ENCODE assay signal across 21 cellular contexts in genomic region chr1:14738235-14738634, GRCh38.
DNase-seq lines count a peak whose midpoint lies in the region; ATAC-seq, FAIRE-seq and TF ChIP-seq lines count a peak whose summit lies in the region.
"Had no signal": no experiment of that assay in that cellular context is flagged by ENCODE, and none has a peak within 500 bp of the region (broad histone marks: within the 10 kb centered on the region; RNA-seq: fewer than 3 reads in every experiment).

No MANE protein-coding gene starts in this region.

- no peak for FAIRE-seq in small intestine (lab: Jason Lieb, UNC)
- FAIRE-seq: GM12878, H54 had no signal

- intact Hi-C loops in left cardiac atrium (cut with DNase I) = loop anchor here in 1 of 2 donors (10.0 kb wide), 1 partner anchor 623 kb away; no protein-coding TSS in a partner anchor

- peaks cover 4% of the 10 kb centered on the region; the same call in 1 of the 2 replicates for H3F3A ChIP-seq in GM23338 (replicated peaks; ENCODE audit: low read depth)

- H3K27me3 ChIP-seq in small intestine (ENCODE audit: control insufficient read depth in 2 of 2, insufficient read depth in 2 of 2, low read length in 2 of 2) = no peaks in the 10 kb centered on the region
- peaks cover 26% of the 10 kb centered on the region for H3K27me3 ChIP-seq in GM23338 (ENCODE audit: insufficient read depth)

- H3K4me3 Mint-ChIP-seq in GM23338 = no peak overlapping the region
- H3K4me3 Mint-ChIP-seq: activated CD8-positive, alpha-beta memory T cell treated with anti-CD3 and anti-CD28 coated beads, Interleukin-2, amount 10 ng/mL, durations not matched to agents 7 days and 5 days; brain; CD14-positive monocyte had no signal

- no peaks in the 10 kb centered on the region for H3K36me3 Mint-ChIP-seq in GM23338 (ENCODE audit: low read depth)
- H3K36me3 Mint-ChIP-seq: activated CD8-positive, alpha-beta memory T cell treated with anti-CD3 and anti-CD28 coated beads, Interleukin-2, amount 10 ng/mL, durations not matched to agents 7 days and 5 days; brain; CD14-positive monocyte had no signal

- H3K4me1 ChIP-seq in small intestine (ENCODE audit: control insufficient read depth in 2 of 2, insufficient read depth in 1 of 2, low read depth in 1 of 2, low read length in 1 of 2) = no peaks in the 10 kb centered on the region
- peaks cover 51% of the 10 kb centered on the region for H3K4me1 ChIP-seq in GM23338 (ENCODE audit: insufficient read depth)
- H3K4me1 ChIP-seq: tibial artery had no signal

- H3K9me2 ChIP-seq in GM23338 (ENCODE audit: insufficient read depth) = no peaks in the 10 kb centered on the region

- H3K27ac Mint-ChIP-seq in GM23338 = no peak overlapping the region
- H3K27ac Mint-ChIP-seq: activated CD8-positive, alpha-beta memory T cell treated with anti-CD3 and anti-CD28 coated beads, Interleukin-2, amount 10 ng/mL, durations not matched to agents 7 days and 5 days; CD14-positive monocyte had no signal

- ATAC-seq in GM23338 (no peak), left cardiac atrium (no peak)
- ATAC-seq: activated CD4-positive, CD25-positive, alpha-beta regulatory T cell treated with anti-CD3 and anti-CD28 coated beads, Interleukin-2, amount 50 U/mL, for 24 hours; activated CD8-positive, alpha-beta memory T cell treated with anti-CD3 and anti-CD28 coated beads, Interleukin-2, amount 10 ng/mL, durations not matched to agents 7 days and 5 days; GM12878; heart right ventricle had no signal

- peak; percentile 24 for DNase-seq in NCI-H128 (lab: John Stamatoyannopoulos, UW; ENCODE audit: unreplicated experiment)
- peak; percentile 67 for DNase-seq in NCI-H510A (lab: John Stamatoyannopoulos, UW)
- peak; percentile 50 for DNase-seq in astrocyte of the hippocampus (ENCODE audit: low read depth, low spot score)
- DNase-seq in small intestine = peak; percentile 16
- DNase-seq in GM23338 (ENCODE audit: low spot score) = no peak
- DNase-seq in left cardiac atrium = no peak
- DNase-seq in NCI-H526 treated with DMSO at 0.1 percent for 48 hours (lab: John Stamatoyannopoulos, UW) = no peak
- DNase-seq: activated CD8-positive, alpha-beta memory T cell treated with anti-CD3 and anti-CD28 coated beads, Interleukin-2, amount 10 ng/mL, durations not matched to agents 7 days and 5 days; activated gamma-delta T cell treated with Interleukin-2 at 50 U/mL for 16 hours; dermis blood vessel endothelial cell; esophagus squamous epithelium; heart right ventricle; midbrain; NCI-H524; T-helper 2 cell; tibial artery had no signal

- no peaks in the 10 kb centered on the region for H3K9me3 Mint-ChIP-seq in GM23338

- H3K27me3 Mint-ChIP-seq in GM23338 (ENCODE audit: insufficient read depth, low read depth, poor library complexity) = peaks cover 41% of the 10 kb centered on the region

- H3K4me3 ChIP-seq in small intestine (ENCODE audit: low read depth in 1 of 2, low read length in 2 of 2) (no peak overlapping the region), GM23338 (no peak overlapping the region)
- H3K4me3 ChIP-seq: esophagus squamous epithelium, GM12878, heart right ventricle, tibial artery had no signal

- H3K79me2 ChIP-seq in GM23338 (replicated peaks; ENCODE audit: insufficient read depth) = no peaks in the 10 kb centered on the region; the same call in 1 of the 2 replicates

- H3K4me2 ChIP-seq in GM23338 = no peak overlapping the region

- H3K27ac ChIP-seq in small intestine (ENCODE audit: low read depth in 1 of 2, low read length in 1 of 2) = no peak overlapping the region
- H3K27ac ChIP-seq in GM23338 (ENCODE audit: low read depth) = no peak overlapping the region
- H3K27ac ChIP-seq: heart right ventricle, tibial artery had no signal

- WGBS in small intestine, 3 donors = 22 to 65% (median 37%) methylated on average over 6 of the region's 6 CpGs

- H3K36me3 ChIP-seq in small intestine (ENCODE audit: control insufficient read depth in 2 of 2, insufficient read depth in 2 of 2, low read length in 2 of 2) (no peaks in the 10 kb centered on the region), GM23338 (ENCODE audit: insufficient read depth) (no peaks in the 10 kb centered on the region)
- H3K36me3 ChIP-seq: esophagus squamous epithelium, heart right ventricle, tibial artery had no signal

- TF ChIP-seq CTCF in GM23338 (conservative IDR thresholded peaks at IDR 0.05; ENCODE audit: low read depth in 2 of 2) = no peak

- H3K4me1 Mint-ChIP-seq in GM23338 = peaks cover 60% of the 10 kb centered on the region
- H3K4me1 Mint-ChIP-seq: activated CD8-positive, alpha-beta memory T cell treated with anti-CD3 and anti-CD28 coated beads, Interleukin-2, amount 10 ng/mL, durations not matched to agents 7 days and 5 days had no signal

- no peak overlapping the region for H2AFZ ChIP-seq in GM23338

- no peaks in the 10 kb centered on the region for H3K9me3 ChIP-seq in small intestine (ENCODE audit: control insufficient read depth, low read depth)
- H3K9me3 ChIP-seq: esophagus squamous epithelium, heart right ventricle, tibial artery had no signal

- peaks cover 10% of the 10 kb centered on the region for H4K20me1 ChIP-seq in GM23338 (replicated peaks; ENCODE audit: insufficient read depth)

TF ChIP-seq in GM23338, 12 proteins besides CTCF, POLR2A, EP300 and RAD21 (continues in another document):
- TF ChIP-seq ZNF114 (CRISPR knock-in tag; IDR thresholded peaks at IDR 0.05) = no peak
- TF ChIP-seq EZH2 (IDR thresholded peaks at IDR 0.05; ENCODE audit: low read depth, unreplicated experiment) = no peak
- TF ChIP-seq STAT1 (IDR thresholded peaks at IDR 0.05; ENCODE audit: unreplicated experiment) = no peak
- no peak for TF ChIP-seq REST (IDR thresholded peaks at IDR 0.05; ENCODE audit: unreplicated experiment)
- no peak for TF ChIP-seq JUNB (IDR thresholded peaks at IDR 0.05; ENCODE audit: unreplicated experiment)
- TF ChIP-seq POLR2AphosphoS5 (IDR thresholded peaks at IDR 0.05; ENCODE audit: low read depth) = no peak
- TF ChIP-seq CREB1 (CRISPR knock-in tag; IDR thresholded peaks at IDR 0.05; ENCODE audit: low read depth) = no peak
- no peak for TF ChIP-seq EZH2phosphoT487 (IDR thresholded peaks at IDR 0.05; ENCODE audit: unreplicated experiment)

Comparison
In these comparisons a context has a peak if more than half of its experiments do, and no peak if none do; other contexts are left out.
1. DNase-seq: peak in NCI-H128 (single experiment), NCI-H510A (single experiment), astrocyte of the hippocampus (single experiment) and small intestine (single experiment); none in GM23338 (single experiment), left cardiac atrium (single experiment) and NCI-H526 treated with DMSO at 0.1 percent for 48 hours (single experiment).